22 cellular contexts compared by ENCODE assay signal in the genomic region with DNA sequence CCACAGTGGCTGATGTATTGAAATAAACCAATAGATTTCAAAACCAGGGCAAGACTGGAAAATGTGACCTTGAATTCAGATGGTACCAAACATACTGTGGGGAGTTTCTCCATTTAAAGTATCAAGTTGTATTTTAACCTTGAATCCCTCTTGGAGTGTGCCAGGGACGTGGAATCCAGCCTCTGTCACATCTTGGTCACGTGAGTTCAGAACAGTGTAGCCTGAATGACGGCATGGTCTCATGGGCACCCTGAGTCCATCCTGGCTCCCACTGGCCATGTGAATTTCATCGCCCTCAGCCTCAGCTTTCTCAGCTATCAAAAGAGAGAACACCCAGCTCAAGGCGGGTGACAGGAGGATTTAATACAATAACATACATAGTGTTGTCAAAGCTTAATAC. TPM values are rescaled to one million over a fixed set of nuclear protein-coding genes. Genes with fewer than 3 reads are reported as not detected.
"Had no signal": no experiment of that assay in that cellular context is flagged by ENCODE, and none has a peak within 500 bp of the region (broad histone marks: within the 10 kb centered on the region; RNA-seq: fewer than 3 reads in every experiment).

No MANE protein-coding gene starts in this region.

- H3K36me3 ChIP-seq: colonic mucosa, suprapubic skin had no signal

- H3K27ac Mint-ChIP-seq: activated CD4-positive, alpha-beta memory T cell treated with anti-CD3 and anti-CD28 coated beads, Interleukin-2, amount 10 ng/mL, durations not matched to agents 7 days and 5 days; activated naive CD4-positive, alpha-beta T cell treated with anti-CD3 and anti-CD28 coated beads, Interleukin-2, amount 10 ng/mL, durations not matched to agents 7 days and 5 days; activated naive CD8-positive, alpha-beta T cell treated with anti-CD3 and anti-CD28 coated beads, Interleukin-2, amount 50 U/mL, for 24 hours had no signal

- H3K4me3 Mint-ChIP-seq: activated CD4-positive, alpha-beta memory T cell treated with anti-CD3 and anti-CD28 coated beads, Interleukin-2, amount 10 ng/mL, durations not matched to agents 7 days and 5 days; activated naive CD4-positive, alpha-beta T cell treated with anti-CD3 and anti-CD28 coated beads, Interleukin-2, amount 10 ng/mL, durations not matched to agents 7 days and 5 days; activated naive CD8-positive, alpha-beta T cell treated with anti-CD3 and anti-CD28 coated beads, Interleukin-2, amount 50 U/mL, for 24 hours; central memory CD8-positive, alpha-beta T cell had no signal

- H3K27me3 Mint-ChIP-seq: activated CD4-positive, alpha-beta memory T cell treated with anti-CD3 and anti-CD28 coated beads, Interleukin-2, amount 10 ng/mL, durations not matched to agents 7 days and 5 days; activated naive CD4-positive, alpha-beta T cell treated with anti-CD3 and anti-CD28 coated beads, Interleukin-2, amount 10 ng/mL, durations not matched to agents 7 days and 5 days; activated naive CD8-positive, alpha-beta T cell treated with anti-CD3 and anti-CD28 coated beads, Interleukin-2, amount 50 U/mL, for 24 hours; central memory CD8-positive, alpha-beta T cell; naive B cell had no signal

- H3K4me3 ChIP-seq: colonic mucosa, mucosa of descending colon, suprapubic skin had no signal

- ATAC-seq: activated naive CD8-positive, alpha-beta T cell treated with anti-CD3 and anti-CD28 coated beads, Interleukin-2, amount 50 U/mL, for 24 hours; mucosa of descending colon; stimulated activated naive CD8-positive, alpha-beta T cell treated with anti-CD3 and anti-CD28 coated beads, Interleukin-15, Interleukin-2, amounts not matched to agents 100 U/mL and 50 U/mL, for 24 hours had no signal

- H3K9me3 Mint-ChIP-seq: activated CD4-positive, alpha-beta memory T cell treated with anti-CD3 and anti-CD28 coated beads, Interleukin-2, amount 10 ng/mL, durations not matched to agents 7 days and 5 days; activated naive CD4-positive, alpha-beta T cell treated with anti-CD3 and anti-CD28 coated beads, Interleukin-2, amount 10 ng/mL, durations not matched to agents 7 days and 5 days; activated naive CD8-positive, alpha-beta T cell treated with anti-CD3 and anti-CD28 coated beads, Interleukin-2, amount 50 U/mL, for 24 hours; central memory CD8-positive, alpha-beta T cell; naive B cell had no signal

- H3K27ac ChIP-seq: colonic mucosa, suprapubic skin had no signal

- H3K9me3 ChIP-seq: colonic mucosa, mucosa of descending colon, suprapubic skin had no signal

- DNase-seq: activated CD4-positive, alpha-beta memory T cell treated with anti-CD3 and anti-CD28 coated beads, Interleukin-2, amount 10 ng/mL, durations not matched to agents 7 days and 5 days; activated CD4-positive, alpha-beta T cell treated with anti-CD3 and anti-CD28 coated beads for 48 hours; activated CD4-positive, CD25-positive, alpha-beta regulatory T cell; activated effector memory CD4-positive, alpha-beta T cell treated with Interleukin-2 at 50 U/mL for 16 hours; activated naive CD4-positive, alpha-beta T cell treated with anti-CD3 and anti-CD28 coated beads, Interleukin-2, amount 10 ng/mL, durations not matched to agents 7 days and 5 days; activated naive CD8-positive, alpha-beta T cell treated with anti-CD3 and anti-CD28 coated beads, Interleukin-2, amount 50 U/mL, for 24 hours; activated T-cell treated with anti-CD3 and anti-CD28 coated beads, Interleukin-2, amount 50 U/mL, for 48 hours; aorta; colonic mucosa; erythroblast; head of caudate nucleus; kidney glomerular epithelial cell; mesenchymal stem cell; naive B cell; stimulated activated CD4-positive, alpha-beta T cell treated with anti-CD3 and anti-CD28 coated beads, Interleukin-2, amount 100 ng/mL, for 24 hours; stimulated activated naive CD8-positive, alpha-beta T cell treated with anti-CD3 and anti-CD28 coated beads, Interleukin-15, Interleukin-2, amounts not matched to agents 100 U/mL and 50 U/mL, for 24 hours; SW 1271; T-helper 9 cell had no signal

- H3K27me3 ChIP-seq: colonic mucosa, suprapubic skin had no signal

RNA-seq across cellular contexts. Expression of gene SEPTIN1, which starts 31.8 kb away (rescaled TPM):
- total RNA-seq: frontal cortex had no signal
